21 cellular contexts compared by ENCODE assay signal in genomic region chr16:67774457-67774853, GRCh38.
"Had no signal": no experiment of that assay in that cellular context is flagged by ENCODE, and none has a peak within 500 bp of the region (broad histone marks: within the 10 kb centered on the region; RNA-seq: fewer than 3 reads in every experiment).

No MANE protein-coding gene starts in this region.

- DNase-seq: activated CD4-positive, alpha-beta T cell treated with anti-CD3 and anti-CD28 coated beads, Interleukin-2, amount 50 U/mL, for 1 hour; activated CD4-positive, CD25-positive, alpha-beta regulatory T cell treated with anti-CD3 and anti-CD28 coated beads, Interleukin-2, amount 50 U/mL, for 72 hours; activated CD8-positive, alpha-beta memory T cell treated with anti-CD3 and anti-CD28 coated beads for 24 hours; activated CD8-positive, alpha-beta memory T cell treated with anti-CD3 and anti-CD28 coated beads, Interleukin-2, amount 50 U/mL, for 4 hours; activated naive CD4-positive, alpha-beta T cell treated with Interleukin-2 at 50 U/mL for 16 hours; activated T-cell treated with anti-CD3 and anti-CD28 coated beads, Interleukin-2, amount 50 U/mL, for 4 hours; effector CD4-positive, alpha-beta T cell; glutamatergic neuron; hippocampal formation; left ventricle myocardium superior; sigmoid colon; stimulated activated CD4-positive, alpha-beta T cell treated with anti-CD3 and anti-CD28 coated beads, Interleukin-4, amount 100 ng/mL, for 1 hour; stimulated activated naive CD4-positive, alpha-beta T cell treated with Interleukin-2 at 50 U/mL for 16 hours; T-cell; upper lobe of left lung; WERI-Rb-1 had no signal

- H3K9me3 Mint-ChIP-seq: activated T-cell treated with anti-CD3 and anti-CD28 coated beads, Interleukin-2, amount 50 U/mL, for 4 hours; activated T-helper 2 cell treated with anti-CD3 and anti-CD28 coated beads, Interferon-gamma antibody, Interleukin-2, Interleukin-4, amounts not matched to agents 10 μg/mL and 5 μg/mL and 100 μg/mL, durations not matched to agents 14 hours and 24 hours and 36 hours; dendritic cell treated with granulocyte-macrophage colony-stimulating factor and Interleukin-4, amounts not matched to agents 40 ng/mL and 50 ng/mL, for 4 days; nephron; T-cell had no signal

- H3K27ac ChIP-seq: WERI-Rb-1 had no signal

- H3K27me3 ChIP-seq: pancreas, sigmoid colon, upper lobe of left lung had no signal

- H3K4me3 Mint-ChIP-seq: activated T-cell treated with anti-CD3 and anti-CD28 coated beads, Interleukin-2, amount 50 U/mL, for 4 hours; brain; dendritic cell treated with granulocyte-macrophage colony-stimulating factor and Interleukin-4, amounts not matched to agents 40 ng/mL and 50 ng/mL, for 4 days; nephron; T-cell had no signal

- ATAC-seq: activated T-cell treated with anti-CD3 and anti-CD28 coated beads, Interleukin-2, amount 50 U/mL, for 4 hours; T-cell had no signal

- H3K27ac Mint-ChIP-seq: activated T-helper 2 cell treated with anti-CD3 and anti-CD28 coated beads, Interferon-gamma antibody, Interleukin-2, Interleukin-4, amounts not matched to agents 10 μg/mL and 5 μg/mL and 100 μg/mL, durations not matched to agents 14 hours and 24 hours and 36 hours; dendritic cell treated with granulocyte-macrophage colony-stimulating factor and Interleukin-4, amounts not matched to agents 40 ng/mL and 50 ng/mL, for 4 days; T-cell had no signal

- H3K4me3 ChIP-seq: pancreas, sigmoid colon, upper lobe of left lung had no signal

- H3K27me3 Mint-ChIP-seq: brain; dendritic cell treated with granulocyte-macrophage colony-stimulating factor and Interleukin-4, amounts not matched to agents 40 ng/mL and 50 ng/mL, for 4 days; T-cell had no signal

- H3K36me3 ChIP-seq: pancreas had no signal

- H3K9me3 ChIP-seq: pancreas, sigmoid colon, upper lobe of left lung had no signal
